In the genomic region with DNA sequence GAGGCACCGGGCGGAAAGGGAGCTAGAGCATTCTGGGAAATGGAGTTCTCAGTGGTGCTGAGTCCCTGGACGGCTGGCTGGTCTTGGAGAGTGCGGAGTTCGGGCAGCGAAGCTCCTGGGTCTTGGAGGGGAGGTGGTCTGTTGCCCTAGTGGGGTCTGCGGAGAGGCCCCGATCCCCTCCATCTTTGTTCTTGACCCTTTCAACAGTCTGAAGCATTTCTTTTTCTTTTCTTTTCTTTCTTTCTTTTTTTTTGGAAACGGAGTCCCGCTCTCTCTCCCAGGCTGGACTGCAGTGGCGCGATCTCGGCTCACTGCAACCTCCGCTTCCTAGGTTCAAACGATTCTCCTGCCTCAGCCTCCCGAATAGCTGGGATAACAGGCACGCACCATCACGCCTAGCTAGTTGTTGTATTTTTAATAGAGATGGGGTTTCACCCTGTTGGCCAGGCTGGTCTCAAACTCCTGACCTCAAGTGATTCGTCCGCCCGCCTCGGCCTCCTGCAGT, we compare ENCODE assay signal across 1 cellular context.
TF ChIP-seq lines count a peak whose summit lies in the region.

No MANE protein-coding gene starts in this region.

TF ChIP-seq in K562, 482 proteins besides CTCF, POLR2A, EP300 and RAD21 (continues in another document):
- peak; percentile 35; the same call in 1 of the 2 replicates for TF ChIP-seq ZBTB17 (CRISPR knock-in tag; IDR thresholded peaks at IDR 0.05)
- 0 out of 2 replicates have a peak, but pooled peaks have one; percentile 1 for TF ChIP-seq ZKSCAN1 (IDR thresholded peaks at IDR 0.05; ENCODE audit: low read depth, low read length)
- TF ChIP-seq ZNF133 (CRISPR knock-in tag; IDR thresholded peaks at IDR 0.05): no peak
- 0 out of 2 replicates have a peak, but pooled peaks have one; percentile 6 for TF ChIP-seq RBFOX2 (IDR thresholded peaks at IDR 0.05; ENCODE audit: low read depth, low read length)
- TF ChIP-seq ZNF12 (CRISPR knock-in tag; IDR thresholded peaks at IDR 0.05): peak; percentile 44; the same call in 1 of the 2 replicates
- no peak for TF ChIP-seq ZNF449 (CRISPR knock-in tag; IDR thresholded peaks at IDR 0.05)
- TF ChIP-seq MAFK (IDR thresholded peaks at IDR 0.05; ENCODE audit: low read length): no peak
- TF ChIP-seq ZNF589 (CRISPR knock-in tag; IDR thresholded peaks at IDR 0.05; ENCODE audit: low read depth): 0 out of 2 replicates have a peak, but pooled peaks have one; percentile 9
- TF ChIP-seq BACH1 (tag; IDR thresholded peaks at IDR 0.05): peak; percentile 29; the same call in 1 of the 2 replicates
- TF ChIP-seq, protein P1, sequence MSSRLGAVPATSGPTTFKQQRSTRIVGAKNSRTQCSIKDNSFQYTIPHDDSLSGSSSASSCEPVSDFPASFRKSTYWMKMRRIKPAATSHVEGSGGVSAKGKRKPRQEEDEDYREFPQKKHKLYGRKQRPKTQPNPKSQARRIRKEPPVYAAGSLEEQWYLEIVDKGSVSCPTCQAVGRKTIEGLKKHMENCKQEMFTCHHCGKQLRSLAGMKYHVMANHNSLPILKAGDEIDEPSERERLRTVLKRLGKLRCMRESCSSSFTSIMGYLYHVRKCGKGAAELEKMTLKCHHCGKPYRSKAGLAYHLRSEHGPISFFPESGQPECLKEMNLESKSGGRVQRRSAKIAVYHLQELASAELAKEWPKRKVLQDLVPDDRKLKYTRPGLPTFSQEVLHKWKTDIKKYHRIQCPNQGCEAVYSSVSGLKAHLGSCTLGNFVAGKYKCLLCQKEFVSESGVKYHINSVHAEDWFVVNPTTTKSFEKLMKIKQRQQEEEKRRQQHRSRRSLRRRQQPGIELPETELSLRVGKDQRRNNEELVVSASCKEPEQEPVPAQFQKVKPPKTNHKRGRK (tag; IDR thresholded peaks at IDR 0.05): peak; percentile 65
- 0 out of 2 replicates have a peak, but pooled peaks have one; percentile 46 for TF ChIP-seq KLF6 (CRISPR knock-in tag; IDR thresholded peaks at IDR 0.05; ENCODE audit: borderline replicate concordance)
- 0 out of 2 replicates have a peak, but pooled peaks have one; percentile 25 for TF ChIP-seq ZNF239 (CRISPR knock-in tag; IDR thresholded peaks at IDR 0.05)
- TF ChIP-seq MLLT1 (IDR thresholded peaks at IDR 0.05): peak; percentile 70 to 73; a peak in 1 of 4 replicates
- TF ChIP-seq BCOR (IDR thresholded peaks at IDR 0.05): no peak
- TF ChIP-seq, protein P2, sequence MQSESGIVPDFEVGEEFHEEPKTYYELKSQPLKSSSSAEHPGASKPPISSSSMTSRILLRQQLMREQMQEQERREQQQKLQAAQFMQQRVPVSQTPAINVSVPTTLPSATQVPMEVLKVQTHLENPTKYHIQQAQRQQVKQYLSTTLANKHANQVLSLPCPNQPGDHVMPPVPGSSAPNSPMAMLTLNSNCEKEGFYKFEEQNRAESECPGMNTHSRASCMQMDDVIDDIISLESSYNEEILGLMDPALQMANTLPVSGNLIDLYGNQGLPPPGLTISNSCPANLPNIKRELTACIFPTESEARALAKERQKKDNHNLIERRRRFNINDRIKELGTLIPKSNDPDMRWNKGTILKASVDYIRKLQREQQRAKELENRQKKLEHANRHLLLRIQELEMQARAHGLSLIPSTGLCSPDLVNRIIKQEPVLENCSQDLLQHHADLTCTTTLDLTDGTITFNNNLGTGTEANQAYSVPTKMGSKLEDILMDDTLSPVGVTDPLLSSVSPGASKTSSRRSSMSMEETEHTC (IDR thresholded peaks at IDR 0.05): 0 out of 2 replicates have a peak, but pooled peaks have one; percentile 17
- TF ChIP-seq, protein P3, sequence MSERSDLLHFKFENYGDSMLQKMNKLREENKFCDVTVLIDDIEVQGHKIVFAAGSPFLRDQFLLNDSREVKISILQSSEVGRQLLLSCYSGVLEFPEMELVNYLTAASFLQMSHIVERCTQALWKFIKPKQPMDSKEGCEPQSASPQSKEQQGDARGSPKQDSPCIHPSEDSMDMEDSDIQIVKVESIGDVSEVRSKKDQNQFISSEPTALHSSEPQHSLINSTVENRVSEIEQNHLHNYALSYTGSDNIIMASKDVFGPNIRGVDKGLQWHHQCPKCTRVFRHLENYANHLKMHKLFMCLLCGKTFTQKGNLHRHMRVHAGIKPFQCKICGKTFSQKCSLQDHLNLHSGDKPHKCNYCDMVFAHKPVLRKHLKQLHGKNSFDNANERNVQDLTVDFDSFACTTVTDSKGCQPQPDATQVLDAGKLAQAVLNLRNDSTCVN (CRISPR knock-in tag; IDR thresholded peaks at IDR 0.05): 0 out of 2 replicates have a peak, but pooled peaks have one; percentile 8
- TF ChIP-seq KDM5B (IDR thresholded peaks at IDR 0.05; ENCODE audit: insufficient replicate concordance, low read depth, low read length): peak; percentile 1
- no peak for TF ChIP-seq NR2C2 (CRISPR knock-in tag; IDR thresholded peaks at IDR 0.05)
- peak; percentile 63 for TF ChIP-seq NR2C2 (tag; IDR thresholded peaks at IDR 0.05)
- TF ChIP-seq GABPA (tag; conservative IDR thresholded peaks at IDR 0.05; ENCODE audit: low read depth): peak; percentile 90
- no peak for TF ChIP-seq CHD1 (IDR thresholded peaks at IDR 0.05; ENCODE audit: low read length)
- TF ChIP-seq SMARCE1 (IDR thresholded peaks at IDR 0.05): 0 out of 2 replicates have a peak, but pooled peaks have one; percentile 42
- peak; percentile 67; the same call in 1 of the 2 replicates for TF ChIP-seq DPF2 (IDR thresholded peaks at IDR 0.05)
- 0 out of 2 replicates have a peak, but pooled peaks have one; percentile 2 for TF ChIP-seq L3MBTL2 (IDR thresholded peaks at IDR 0.05)
- TF ChIP-seq, protein P4, sequence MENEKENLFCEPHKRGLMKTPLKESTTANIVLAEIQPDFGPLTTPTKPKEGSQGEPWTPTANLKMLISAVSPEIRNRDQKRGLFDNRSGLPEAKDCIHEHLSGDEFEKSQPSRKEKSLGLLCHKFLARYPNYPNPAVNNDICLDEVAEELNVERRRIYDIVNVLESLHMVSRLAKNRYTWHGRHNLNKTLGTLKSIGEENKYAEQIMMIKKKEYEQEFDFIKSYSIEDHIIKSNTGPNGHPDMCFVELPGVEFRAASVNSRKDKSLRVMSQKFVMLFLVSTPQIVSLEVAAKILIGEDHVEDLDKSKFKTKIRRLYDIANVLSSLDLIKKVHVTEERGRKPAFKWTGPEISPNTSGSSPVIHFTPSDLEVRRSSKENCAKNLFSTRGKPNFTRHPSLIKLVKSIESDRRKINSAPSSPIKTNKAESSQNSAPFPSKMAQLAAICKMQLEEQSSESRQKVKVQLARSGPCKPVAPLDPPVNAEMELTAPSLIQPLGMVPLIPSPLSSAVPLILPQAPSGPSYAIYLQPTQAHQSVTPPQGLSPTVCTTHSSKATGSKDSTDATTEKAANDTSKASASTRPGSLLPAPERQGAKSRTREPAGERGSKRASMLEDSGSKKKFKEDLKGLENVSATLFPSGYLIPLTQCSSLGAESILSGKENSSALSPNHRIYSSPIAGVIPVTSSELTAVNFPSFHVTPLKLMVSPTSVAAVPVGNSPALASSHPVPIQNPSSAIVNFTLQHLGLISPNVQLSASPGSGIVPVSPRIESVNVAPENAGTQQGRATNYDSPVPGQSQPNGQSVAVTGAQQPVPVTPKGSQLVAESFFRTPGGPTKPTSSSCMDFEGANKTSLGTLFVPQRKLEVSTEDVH (IDR thresholded peaks at IDR 0.05; ENCODE audit: low read depth, partially characterized antibody): peak; percentile 1
- TF ChIP-seq ELF4 (CRISPR knock-in tag; IDR thresholded peaks at IDR 0.05): no peak
- TF ChIP-seq ZNF584 (CRISPR knock-in tag; IDR thresholded peaks at IDR 0.05; ENCODE audit: low read depth): peak; percentile 93; the same call in 1 of the 2 replicates
- TF ChIP-seq, protein P5, sequence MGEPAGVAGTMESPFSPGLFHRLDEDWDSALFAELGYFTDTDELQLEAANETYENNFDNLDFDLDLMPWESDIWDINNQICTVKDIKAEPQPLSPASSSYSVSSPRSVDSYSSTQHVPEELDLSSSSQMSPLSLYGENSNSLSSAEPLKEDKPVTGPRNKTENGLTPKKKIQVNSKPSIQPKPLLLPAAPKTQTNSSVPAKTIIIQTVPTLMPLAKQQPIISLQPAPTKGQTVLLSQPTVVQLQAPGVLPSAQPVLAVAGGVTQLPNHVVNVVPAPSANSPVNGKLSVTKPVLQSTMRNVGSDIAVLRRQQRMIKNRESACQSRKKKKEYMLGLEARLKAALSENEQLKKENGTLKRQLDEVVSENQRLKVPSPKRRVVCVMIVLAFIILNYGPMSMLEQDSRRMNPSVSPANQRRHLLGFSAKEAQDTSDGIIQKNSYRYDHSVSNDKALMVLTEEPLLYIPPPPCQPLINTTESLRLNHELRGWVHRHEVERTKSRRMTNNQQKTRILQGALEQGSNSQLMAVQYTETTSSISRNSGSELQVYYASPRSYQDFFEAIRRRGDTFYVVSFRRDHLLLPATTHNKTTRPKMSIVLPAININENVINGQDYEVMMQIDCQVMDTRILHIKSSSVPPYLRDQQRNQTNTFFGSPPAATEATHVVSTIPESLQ (CRISPR knock-in tag; IDR thresholded peaks at IDR 0.05): 0 out of 2 replicates have a peak, but pooled peaks have one; percentile 69
- 0 out of 2 replicates have a peak, but pooled peaks have one; percentile 67 for TF ChIP-seq ZSCAN29 (IDR thresholded peaks at IDR 0.05)
- 0 out of 2 replicates have a peak, but pooled peaks have one; percentile 69 for TF ChIP-seq ELF2 (CRISPR knock-in tag; IDR thresholded peaks at IDR 0.05)
- peak; percentile 71; the same call in 1 of the 2 replicates for TF ChIP-seq ETV1 (tag; conservative IDR thresholded peaks at IDR 0.05; ENCODE audit: low read depth)
- no peak for TF ChIP-seq KAT2B (IDR thresholded peaks at IDR 0.05; ENCODE audit: low read depth, low read length)
- TF ChIP-seq, protein P6, sequence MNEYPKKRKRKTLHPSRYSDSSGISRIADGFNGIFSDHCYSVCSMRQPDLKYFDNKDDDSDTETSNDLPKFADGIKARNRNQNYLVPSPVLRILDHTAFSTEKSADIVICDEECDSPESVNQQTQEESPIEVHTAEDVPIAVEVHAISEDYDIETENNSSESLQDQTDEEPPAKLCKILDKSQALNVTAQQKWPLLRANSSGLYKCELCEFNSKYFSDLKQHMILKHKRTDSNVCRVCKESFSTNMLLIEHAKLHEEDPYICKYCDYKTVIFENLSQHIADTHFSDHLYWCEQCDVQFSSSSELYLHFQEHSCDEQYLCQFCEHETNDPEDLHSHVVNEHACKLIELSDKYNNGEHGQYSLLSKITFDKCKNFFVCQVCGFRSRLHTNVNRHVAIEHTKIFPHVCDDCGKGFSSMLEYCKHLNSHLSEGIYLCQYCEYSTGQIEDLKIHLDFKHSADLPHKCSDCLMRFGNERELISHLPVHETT (CRISPR knock-in tag; conservative IDR thresholded peaks at IDR 0.05 in 1 of 2, IDR thresholded peaks at IDR 0.05 in 1 of 2): peak in 1 of 2 experiments; percentile 88; a peak in 1 of 4 replicates
- peak; percentile 81 for TF ChIP-seq ZNF766 (CRISPR knock-in tag; conservative IDR thresholded peaks at IDR 0.05)
- 0 out of 2 replicates have a peak, but pooled peaks have one; percentile 24 for TF ChIP-seq LARP7 (IDR thresholded peaks at IDR 0.05)
- no peak for TF ChIP-seq KLF13 (tag; IDR thresholded peaks at IDR 0.05; ENCODE audit: borderline replicate concordance, low read depth)
- peak; percentile 17 for TF ChIP-seq ARHGAP35 (IDR thresholded peaks at IDR 0.05; ENCODE audit: partially characterized antibody)
- no peak for TF ChIP-seq NBN (IDR thresholded peaks at IDR 0.05; ENCODE audit: low read depth)
- TF ChIP-seq SUPT5H (IDR thresholded peaks at IDR 0.05): 0 out of 2 replicates have a peak, but pooled peaks have one; percentile 2
- 0 out of 2 replicates have a peak, but pooled peaks have one; percentile 17 for TF ChIP-seq LEF1 (IDR thresholded peaks at IDR 0.05)
- no peak for TF ChIP-seq MYBL2 (IDR thresholded peaks at IDR 0.05; ENCODE audit: low read depth)
- no peak for TF ChIP-seq MYBL2 (CRISPR knock-in tag; IDR thresholded peaks at IDR 0.05; ENCODE audit: borderline replicate concordance)
- TF ChIP-seq, protein P7, sequence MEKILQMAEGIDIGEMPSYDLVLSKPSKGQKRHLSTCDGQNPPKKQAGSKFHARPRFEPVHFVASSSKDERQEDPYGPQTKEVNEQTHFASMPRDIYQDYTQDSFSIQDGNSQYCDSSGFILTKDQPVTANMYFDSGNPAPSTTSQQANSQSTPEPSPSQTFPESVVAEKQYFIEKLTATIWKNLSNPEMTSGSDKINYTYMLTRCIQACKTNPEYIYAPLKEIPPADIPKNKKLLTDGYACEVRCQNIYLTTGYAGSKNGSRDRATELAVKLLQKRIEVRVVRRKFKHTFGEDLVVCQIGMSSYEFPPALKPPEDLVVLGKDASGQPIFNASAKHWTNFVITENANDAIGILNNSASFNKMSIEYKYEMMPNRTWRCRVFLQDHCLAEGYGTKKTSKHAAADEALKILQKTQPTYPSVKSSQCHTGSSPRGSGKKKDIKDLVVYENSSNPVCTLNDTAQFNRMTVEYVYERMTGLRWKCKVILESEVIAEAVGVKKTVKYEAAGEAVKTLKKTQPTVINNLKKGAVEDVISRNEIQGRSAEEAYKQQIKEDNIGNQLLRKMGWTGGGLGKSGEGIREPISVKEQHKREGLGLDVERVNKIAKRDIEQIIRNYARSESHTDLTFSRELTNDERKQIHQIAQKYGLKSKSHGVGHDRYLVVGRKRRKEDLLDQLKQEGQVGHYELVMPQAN (IDR thresholded peaks at IDR 0.05; ENCODE audit: borderline replicate concordance): peak; percentile 52; the same call in 1 of the 2 replicates
- 0 out of 2 replicates have a peak, but pooled peaks have one; percentile 39 for TF ChIP-seq NR1H2 (CRISPR knock-in tag; IDR thresholded peaks at IDR 0.05)
- no peak for TF ChIP-seq HNRNPL (IDR thresholded peaks at IDR 0.05; ENCODE audit: low read depth, low read length)
- TF ChIP-seq DNMT1 (IDR thresholded peaks at IDR 0.05): 0 out of 2 replicates have a peak, but pooled peaks have one; percentile 84
- TF ChIP-seq ZNF143 (CRISPR knock-in tag; IDR thresholded peaks at IDR 0.05): peak; percentile 79; the same call in 1 of the 2 replicates
- TF ChIP-seq ZFX (CRISPR knock-in tag; IDR thresholded peaks at IDR 0.05): peak; percentile 27; the same call in 1 of the 2 replicates
- 0 out of 2 replicates have a peak, but pooled peaks have one; percentile 58 for TF ChIP-seq SREBF2 (CRISPR knock-in tag; IDR thresholded peaks at IDR 0.05)
